In the genomic region with DNA sequence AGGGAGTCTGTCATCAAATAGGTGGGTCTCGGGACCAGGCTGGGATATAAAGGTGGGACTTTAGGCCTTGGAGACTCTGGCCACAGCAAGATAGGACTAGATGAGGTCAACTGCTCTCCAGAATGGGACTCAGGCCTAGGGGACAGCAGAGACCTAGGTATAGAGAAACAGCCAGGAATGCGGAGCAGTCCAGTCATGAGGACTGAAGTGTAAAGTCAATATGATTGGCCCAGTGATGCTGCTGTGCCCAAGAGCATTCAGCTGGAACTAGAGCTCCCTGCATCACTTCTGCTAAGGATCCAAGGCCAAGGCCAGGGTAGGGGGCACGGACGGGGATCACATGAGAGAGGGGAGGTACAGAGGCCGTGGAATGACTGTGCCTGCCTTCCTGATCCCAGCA, we compare ENCODE assay signal across 24 cellular contexts.
"Had no signal": no experiment of that assay in that cellular context is flagged by ENCODE, and none has a peak within 500 bp of the region (broad histone marks: within the 10 kb centered on the region; RNA-seq: fewer than 3 reads in every experiment).

No MANE protein-coding gene starts in this region.

- H3K9me3 ChIP-seq: esophagus muscularis mucosa, gastroesophageal sphincter, neutrophil, sigmoid colon, stomach, thoracic aorta had no signal

- H3K36me3 Mint-ChIP-seq: naive thymus-derived CD4-positive, alpha-beta T cell had no signal

- DNase-seq: cerebellar nuclear complex; effector memory CD8-positive, alpha-beta T cell; foreskin fibroblast; glutamatergic neuron; islet precursor cell; left ventricle myocardium superior; mesendoderm; naive thymus-derived CD4-positive, alpha-beta T cell; sigmoid colon; stimulated activated CD4-positive, alpha-beta T cell treated with anti-CD3 and anti-CD28 coated beads, Interleukin-12 subunit alpha, Interleukin-12 subunit beta, amount 100 ng/mL, for 4 hours; stimulated activated naive CD4-positive, alpha-beta T cell; stomach; substantia nigra; trophoblast cell had no signal

- H3K27me3 ChIP-seq: esophagus muscularis mucosa, gastroesophageal sphincter, neutrophil, sigmoid colon, stomach had no signal

- H3K27me3 Mint-ChIP-seq: dendritic cell treated with granulocyte-macrophage colony-stimulating factor and Interleukin-4, amounts not matched to agents 40 ng/mL and 50 ng/mL, for 4 days; naive thymus-derived CD4-positive, alpha-beta T cell had no signal

- H3K36me3 ChIP-seq: esophagus muscularis mucosa, gastroesophageal sphincter, neutrophil, sigmoid colon, stomach, thoracic aorta had no signal

- FAIRE-seq: colon, urothelium cell line had no signal

- ATAC-seq: effector memory CD8-positive, alpha-beta T cell; gastroesophageal sphincter; left ventricle myocardium superior; naive thymus-derived CD4-positive, alpha-beta T cell had no signal

- H3K4me3 ChIP-seq: esophagus muscularis mucosa, gastroesophageal sphincter, lung, sigmoid colon, skin epidermis, stomach, thoracic aorta had no signal

- H3K4me3 Mint-ChIP-seq: dendritic cell treated with granulocyte-macrophage colony-stimulating factor and Interleukin-4, amounts not matched to agents 40 ng/mL and 50 ng/mL, for 4 days; effector memory CD8-positive, alpha-beta T cell; naive thymus-derived CD4-positive, alpha-beta T cell had no signal

- H3K4me1 ChIP-seq: sigmoid colon had no signal

- H3K27ac Mint-ChIP-seq: dendritic cell treated with granulocyte-macrophage colony-stimulating factor and Interleukin-4, amounts not matched to agents 40 ng/mL and 50 ng/mL, for 4 days; effector memory CD8-positive, alpha-beta T cell; naive thymus-derived CD4-positive, alpha-beta T cell had no signal

- H3K27ac ChIP-seq: epithelial cell of prostate, esophagus muscularis mucosa, gastroesophageal sphincter, neutrophil, sigmoid colon, skin epidermis, stomach, thoracic aorta had no signal

- H3K9me3 Mint-ChIP-seq: dendritic cell treated with granulocyte-macrophage colony-stimulating factor and Interleukin-4, amounts not matched to agents 40 ng/mL and 50 ng/mL, for 4 days; effector memory CD8-positive, alpha-beta T cell; naive thymus-derived CD4-positive, alpha-beta T cell had no signal
